In genomic region chr12:49968431-49968830, GRCh38 we compare ENCODE assay signal across 21 cellular contexts. TPM values are rescaled to one million over a fixed set of nuclear protein-coding genes. Genes with fewer than 3 reads are reported as not detected.
DNase-seq lines count a peak whose midpoint lies in the region; ATAC-seq, FAIRE-seq and TF ChIP-seq lines count a peak whose summit lies in the region.
"Had no signal": no experiment of that assay in that cellular context is flagged by ENCODE, and none has a peak within 500 bp of the region (broad histone marks: within the 10 kb centered on the region; RNA-seq: fewer than 3 reads in every experiment).

No MANE protein-coding gene starts in this region.

- H3K79me1 ChIP-seq in neuronal stem cell (ENCODE audit: low read depth, low read length) = peaks cover 3% of the 10 kb centered on the region

- peaks cover 16% of the 10 kb centered on the region for H3K27me3 Mint-ChIP-seq in activated CD8-positive, alpha-beta T cell treated with anti-CD3 and anti-CD28 coated beads for 36 hours

- H3K27ac ChIP-seq in KMS-11 (no peak overlapping the region), dorsolateral prefrontal cortex (peak overlapping the region in 57 of 59 donors; percentile 4 to 88 (median 75)), neuronal stem cell (replicated peaks; ENCODE audit: low read length) (no peak overlapping the region)

- H3K27ac Mint-ChIP-seq in activated CD8-positive, alpha-beta T cell treated with anti-CD3 and anti-CD28 coated beads for 36 hours = no peak overlapping the region
- H3K27ac Mint-ChIP-seq: CD8-positive, alpha-beta memory T cell had no signal

- DNase-seq in D721Med (ENCODE audit: insufficient read length, low spot score) (peak; percentile 0), dorsolateral prefrontal cortex (peak in 3 of 10 donors; percentile 18 to 43 (median 29)), neuronal stem cell (ENCODE audit: low spot score) (no peak), germinal center (ENCODE audit: low spot score) (no peak)
- no peak for DNase-seq in activated CD8-positive, alpha-beta T cell treated with anti-CD3 and anti-CD28 coated beads for 36 hours
- DNase-seq: CD8-positive, alpha-beta memory T cell; DMS79 treated with DMSO at 0.1 percent for 48 hours; H9; IMR-90; Karpas-422; MM.1S; NCI-H1092; NCI-H1436 treated with DMSO at 0.1 percent for 48 hours; NCI-H2029 treated with DMSO at 0.1 percent for 48 hours; NCI-H446; NK-92 treated with Interleukin-12 subunit alpha and Interleukin-12 subunit beta, amount 100 ng/mL, for 24 hours; Right ventricle myocardium superior had no signal

- H3K4me2 ChIP-seq in KMS-11 = no peak overlapping the region
- H3K4me2 ChIP-seq in neuronal stem cell (ENCODE audit: insufficient read depth, low read length, poor library complexity, severe bottlenecking) = no peak overlapping the region

- H3K9ac ChIP-seq in KMS-11 = no peak overlapping the region
- no peak overlapping the region for H3K9ac ChIP-seq in neuronal stem cell (ENCODE audit: low read depth, low read length, poor library complexity)

- no peak overlapping the region for H4K8ac ChIP-seq in neuronal stem cell (ENCODE audit: low read depth, low read length)

- no peak overlapping the region for H3K14ac ChIP-seq in neuronal stem cell (ENCODE audit: low read length)

- H2BK5ac ChIP-seq in neuronal stem cell (ENCODE audit: low read length) = no peak overlapping the region

- no peak overlapping the region for H2BK12ac ChIP-seq in neuronal stem cell (ENCODE audit: low read length)

- FAIRE-seq in D721Med (lab: Jason Lieb, UNC) = no peak
- FAIRE-seq: RCC 7860 had no signal

- no peaks in the 10 kb centered on the region for H3K9me3 ChIP-seq in neuronal stem cell (replicated peaks in 1 of 2; ENCODE audit: control insufficient read depth in 2 of 2, insufficient read depth in 1 of 2, low read depth in 1 of 2, low read length in 2 of 2)

- no peak for TF ChIP-seq CTCF in D721Med (IDR thresholded peaks at IDR 0.05; ENCODE audit: insufficient read depth, missing control alignments)
- TF ChIP-seq CTCF in KMS-11 (conservative IDR thresholded peaks at IDR 0.05; ENCODE audit: low read depth, low read length) = no peak
- TF ChIP-seq CTCF in dorsolateral prefrontal cortex (IDR thresholded peaks at IDR 0.05 in 54 of 56, conservative IDR thresholded peaks at IDR 0.05 in 2 of 56; ENCODE audit: low read depth in 1 of 56, partially characterized antibody in 56 of 56) = no peak
- no peak for TF ChIP-seq CTCF in activated CD8-positive, alpha-beta T cell treated with anti-CD3 and anti-CD28 coated beads for 36 hours (IDR thresholded peaks at IDR 0.05)

- H3K18ac ChIP-seq in neuronal stem cell (ENCODE audit: low read length) = peak overlapping the region; percentile 23

- H3K27me3 ChIP-seq in KMS-11 (ENCODE audit: insufficient read depth, low read depth) (peaks cover 78% of the 10 kb centered on the region), dorsolateral prefrontal cortex (no peaks in the 10 kb centered on the region), neuronal stem cell (ENCODE audit: control insufficient read depth in 3 of 3, insufficient read depth in 3 of 3, low read depth in 1 of 3, low read length in 3 of 3) (peaks cover 0 to 45% (median 19%) of the 10 kb centered on the region in 3 experiments)

- no peaks in the 10 kb centered on the region for H3K79me2 ChIP-seq in KMS-11 (ENCODE audit: insufficient read depth, low read depth)

- H3K4me1 Mint-ChIP-seq in activated CD8-positive, alpha-beta T cell treated with anti-CD3 and anti-CD28 coated beads for 36 hours (ENCODE audit: low read depth) = no peaks in the 10 kb centered on the region

- POLR2A ChIA-PET in activated CD8-positive, alpha-beta T cell treated with anti-CD3 and anti-CD28 coated beads for 36 hours (lab: Charles Lee) = no interaction called here

- H2BK15ac ChIP-seq in neuronal stem cell (ENCODE audit: low read length) = no peak overlapping the region

- peak overlapping the region; percentile 60 for H3K4ac ChIP-seq in neuronal stem cell (ENCODE audit: low read length)

- H3K4me3 Mint-ChIP-seq in activated CD8-positive, alpha-beta T cell treated with anti-CD3 and anti-CD28 coated beads for 36 hours = no peak overlapping the region

- ATAC-seq in GM18498 (IDR thresholded peaks at IDR 0.05; ENCODE audit: unreplicated experiment) = no peak
- ATAC-seq in activated CD8-positive, alpha-beta T cell treated with anti-CD3 and anti-CD28 coated beads for 36 hours = no peak

- intact Hi-C loops in dorsolateral prefrontal cortex (cut with DNase I) = loop anchor here (5.0 to 10.0 kb wide), 4 partner anchors 104 to 209 kb away; no protein-coding TSS in a partner anchor
- intact Hi-C loops in activated CD8-positive, alpha-beta T cell treated with anti-CD3 and anti-CD28 coated beads for 36 hours (cut with micrococcal nuclease) = loop anchor here (5.0 kb wide), 2 partner anchors 89 to 104 kb away; partner anchors contain the start of gene ASIC1

- H2AK5ac ChIP-seq in neuronal stem cell (ENCODE audit: low read depth, low read length) = peak overlapping the region; percentile 70

- no peak overlapping the region for H3K4me3 ChIP-seq in KMS-11 (IDR thresholded peaks at IDR 0.05; ENCODE audit: insufficient read depth, low read depth, low read length)
- H3K4me3 ChIP-seq in dorsolateral prefrontal cortex = no peak overlapping the region
- H3K4me3 ChIP-seq in neuronal stem cell (ENCODE audit: low read length in 2 of 2) = no peak overlapping the region

- H3K23ac ChIP-seq in neuronal stem cell (ENCODE audit: low read depth, low read length, poor library complexity) = peak overlapping the region; percentile 81

- H3K36me3 ChIP-seq in KMS-11 (ENCODE audit: insufficient read depth) = no peaks in the 10 kb centered on the region
- H3K36me3 ChIP-seq in neuronal stem cell (replicated peaks in 1 of 2; ENCODE audit: control insufficient read depth in 2 of 2, insufficient read depth in 2 of 2, low read length in 2 of 2) = no peaks in the 10 kb centered on the region

- no peak overlapping the region for H4K91ac ChIP-seq in neuronal stem cell (ENCODE audit: low read depth, low read length, poor library complexity)

- no peaks in the 10 kb centered on the region for H3K36me3 Mint-ChIP-seq in activated CD8-positive, alpha-beta T cell treated with anti-CD3 and anti-CD28 coated beads for 36 hours (ENCODE audit: low read depth)
- H3K36me3 Mint-ChIP-seq: CD8-positive, alpha-beta memory T cell had no signal

- H2AFZ ChIP-seq in KMS-11 (ENCODE audit: low read depth) = peak overlapping the region; percentile 100; the same call in 1 of the 2 replicates
- peak overlapping the region; percentile 91 for H2AFZ ChIP-seq in neuronal stem cell (ENCODE audit: low read length)

- H3K4me1 ChIP-seq in KMS-11 (ENCODE audit: low read depth, poor library complexity, severe bottlenecking) (peaks cover 7% of the 10 kb centered on the region), neuronal stem cell (ENCODE audit: control insufficient read depth in 2 of 2, insufficient read depth in 1 of 2, low read depth in 1 of 2, low read length in 2 of 2) (peaks cover 8 to 14% of the 10 kb centered on the region in 2 donors)

- WGBS in neuronal stem cell (ENCODE audit: extremely low coverage in 2 of 2, insufficient read length in 2 of 2, insufficient replicate concordance in 1 of 2), 2 donors = no CpG with 5 or more reads among the region's 7 CpGs

- CTCF ChIA-PET in activated CD8-positive, alpha-beta T cell treated with anti-CD3 and anti-CD28 coated beads for 36 hours (lab: Charles Lee) = interaction anchor here (0.6 to 9.6 kb wide), 23 partner anchors 10 to 321 kb away, joined by 3 to 128 read pairs (median 8); partner anchors contain the start of gene AQP2

- H4K20me1 ChIP-seq in KMS-11 (ENCODE audit: insufficient read depth) = no peaks in the 10 kb centered on the region

- no peaks in the 10 kb centered on the region for H3K9me3 Mint-ChIP-seq in activated CD8-positive, alpha-beta T cell treated with anti-CD3 and anti-CD28 coated beads for 36 hours
- H3K9me3 Mint-ChIP-seq: CD8-positive, alpha-beta memory T cell; H9 had no signal

- H2BK120ac ChIP-seq in neuronal stem cell (ENCODE audit: low read depth, low read length) = no peak overlapping the region

RNA-seq across cellular contexts. Expression of gene AQP6, which starts 4.3 kb away (rescaled TPM):
- total RNA-seq in dorsolateral prefrontal cortex = 1 to 10 TPM in 92 of 120 experiments, under 1 TPM in 28; 0.34 to 8.9 (median 1.6) TPM
- polyA plus RNA-seq in neuronal stem cell (2013, experiment 1 of 2) = 0.03 TPM
- 0.04 TPM for polyA plus RNA-seq in neuronal stem cell (2013, experiment 2 of 2)
- total RNA-seq in activated CD8-positive, alpha-beta T cell treated with anti-CD3 and anti-CD28 coated beads for 36 hours = not detected
- total RNA-seq: CD8-positive, alpha-beta memory T cell; IMR-90; OCI-LY7; Right ventricle myocardium superior had no signal
- polyA plus RNA-seq: CD8-positive, alpha-beta memory T cell; IMR-90 had no signal

RNA-seq across cellular contexts. Expression of gene AQP5, which starts 6.8 kb away (rescaled TPM):
- 1 to 10 TPM in 46 of 120 experiments, under 1 TPM in 61, not detected in 13; 0.29 to 5.2 (median 0.92) TPM for total RNA-seq in dorsolateral prefrontal cortex
- 0.39 TPM for polyA plus RNA-seq in neuronal stem cell (2013, experiment 1 of 2)
- 0.58 TPM for polyA plus RNA-seq in neuronal stem cell (2013, experiment 2 of 2)
- total RNA-seq in activated CD8-positive, alpha-beta T cell treated with anti-CD3 and anti-CD28 coated beads for 36 hours = not detected
- total RNA-seq: CD8-positive, alpha-beta memory T cell; IMR-90; OCI-LY7 had no signal
- polyA plus RNA-seq: CD8-positive, alpha-beta memory T cell; IMR-90 had no signal

RNA-seq across cellular contexts. Expression of gene AQP2, which starts 17.9 kb away (rescaled TPM):
- total RNA-seq in dorsolateral prefrontal cortex = not detected
- not detected for polyA plus RNA-seq in neuronal stem cell (2013, experiment 1 of 2)
- polyA plus RNA-seq in neuronal stem cell (2013, experiment 2 of 2) = not detected
- total RNA-seq in activated CD8-positive, alpha-beta T cell treated with anti-CD3 and anti-CD28 coated beads for 36 hours = not detected
- total RNA-seq: CD8-positive, alpha-beta memory T cell; H9; IMR-90; OCI-LY7; Right ventricle myocardium superior had no signal
- polyA plus RNA-seq: CD8-positive, alpha-beta memory T cell; IMR-90 had no signal

RNA-seq across cellular contexts. Expression of gene RACGAP1, which starts 56.9 kb away (rescaled TPM):
- total RNA-seq in dorsolateral prefrontal cortex = 10 to 100 TPM in 117 of 120 experiments, 1 to 10 TPM in 3; 9.2 to 27.7 (median 16.1) TPM
- polyA plus RNA-seq in neuronal stem cell (2013, experiment 1 of 2) = 60.2 TPM
- polyA plus RNA-seq in neuronal stem cell (2013, experiment 2 of 2) = 61.2 TPM
- total RNA-seq in activated CD8-positive, alpha-beta T cell treated with anti-CD3 and anti-CD28 coated beads for 36 hours = 100 to 1,000 TPM; 113 to 117 TPM

Comparison
In these comparisons a context has a peak if more than half of its experiments do, and no peak if none do; other contexts are left out.
1. H3K27ac ChIP-seq: peak in dorsolateral prefrontal cortex (57 of 59); none in KMS-11 (single experiment) and neuronal stem cell (single experiment).